8 cellular contexts compared by ENCODE assay signal in genomic region chr1:21325731-21326387, GRCh38. TPM values are rescaled to one million over a fixed set of nuclear protein-coding genes. Genes with fewer than 3 reads are reported as not detected.
DNase-seq lines count a peak whose midpoint lies in the region; TF ChIP-seq lines count a peak whose summit lies in the region.

No MANE protein-coding gene starts in this region.

- no TSS peak for BruUV-seq in PC-9 (replicated peaks; lab: Mats Ljungman, UMichigan)

- H2AFZ ChIP-seq in ACC112 (ENCODE audit: low read length, unreplicated experiment) (no peak overlapping the region), PC-9 (no peak overlapping the region)

- intact Hi-C loops in PC-9 (cut with micrococcal nuclease; ENCODE audit: unreplicated experiment), result loop anchor here (2.0 kb wide), 1 partner anchor 65 kb away; no protein-coding TSS in a partner anchor

- H3K9me3 Mint-ChIP-seq in endodermal cell, result no peaks in the 10 kb centered on the region

- H3K4me2 ChIP-seq in PC-9, result peak overlapping the region; percentile 67

- TF ChIP-seq CTCF in PC-9 (conservative IDR thresholded peaks at IDR 0.05) (no peak), endodermal cell (conservative IDR thresholded peaks at IDR 0.05) (no peak)

- peak overlapping the region; percentile 87 for H3K27ac Mint-ChIP-seq in endodermal cell

- H3K27me3 ChIP-seq in ACC112 (ENCODE audit: insufficient read depth, low read length) (no peaks in the 10 kb centered on the region), PC-9 (ENCODE audit: insufficient read depth, low read depth) (no peaks in the 10 kb centered on the region), endodermal cell (ENCODE audit: control insufficient read depth, insufficient read depth, low read length, poor library complexity, severe bottlenecking) (no peaks in the 10 kb centered on the region)

- H3K79me2 ChIP-seq in ACC112 (ENCODE audit: control insufficient read depth, insufficient read depth, low read length, unreplicated experiment) (peaks cover 48% of the 10 kb centered on the region), PC-9 (ENCODE audit: low read depth) (peaks cover 51% of the 10 kb centered on the region)

- WGBS in endodermal cell (ENCODE audit: insufficient coverage in 1 of 2, insufficient read length in 1 of 2), 2 experiments, result 79 to 90% methylated on average over 15 to 19 of the region's 19 CpGs

- peak overlapping the region; percentile 90 for H3K27ac ChIP-seq in ACC112 (ENCODE audit: low read depth, low read length)
- H3K27ac ChIP-seq in PC-9, result peak overlapping the region; percentile 94
- peak overlapping the region; percentile 33 for H3K27ac ChIP-seq in endodermal cell (ENCODE audit: low read depth, low read length)

- DNase-seq in PC-9 (no peak), endodermal cell (no peak), occipital lobe (lab: John Stamatoyannopoulos, UW) (peak; percentile 49), inferior parietal cortex (ENCODE audit: extremely low spot score) (no peak), NCI-H2196 (lab: John Stamatoyannopoulos, UW; ENCODE audit: unreplicated experiment) (no peak), OCI-M2 (lab: John Stamatoyannopoulos, UW; ENCODE audit: unreplicated experiment) (no peak)
- DNase-seq in activated effector memory CD4-positive, alpha-beta T cell treated with anti-CD3 and anti-CD28 coated beads, Interleukin-2, amount 50 U/mL, for 16 hours, result no peak

- no peak overlapping the region for H3K4me3 Mint-ChIP-seq in endodermal cell

- H3K9me2 ChIP-seq in PC-9 (ENCODE audit: insufficient read depth), result no peaks in the 10 kb centered on the region

- H3K4me1 ChIP-seq in ACC112 (ENCODE audit: control insufficient read depth, insufficient read depth, low read length, unreplicated experiment) (peaks cover 52% of the 10 kb centered on the region), PC-9 (replicated peaks; ENCODE audit: insufficient read depth) (peaks cover 82% of the 10 kb centered on the region), endodermal cell (ENCODE audit: control insufficient read depth, insufficient read depth, low read length) (peaks cover 38% of the 10 kb centered on the region)

- POLR2A ChIA-PET in PC-9 (lab: Charles Lee; ENCODE audit: unreplicated experiment), result interaction anchor here (0.6 to 0.7 kb wide), 3 partner anchors 12 to 539 kb away, joined by 3 to 5 read pairs (median 3); partner anchors contain the start of gene HP1BP3

- CTCF ChIA-PET in PC-9 (lab: Charles Lee), result no interaction called here

- H3K36me3 Mint-ChIP-seq in endodermal cell (ENCODE audit: low read depth), result peaks cover 3% of the 10 kb centered on the region

- no peaks in the 10 kb centered on the region for H3K9me3 ChIP-seq in PC-9 (ENCODE audit: insufficient read depth, low read depth)
- no peaks in the 10 kb centered on the region for H3K9me3 ChIP-seq in endodermal cell (ENCODE audit: control insufficient read depth, low read length)

- H3K36me3 ChIP-seq in ACC112 (ENCODE audit: insufficient read depth, low read length) (0 out of 2 replicates have a peak, but pooled peaks cover 3% of the 10 kb centered on the region), PC-9 (ENCODE audit: low read depth) (no peaks in the 10 kb centered on the region), endodermal cell (ENCODE audit: control insufficient read depth, insufficient read depth, low read length) (no peaks in the 10 kb centered on the region)

- peaks cover 51% of the 10 kb centered on the region for H3F3A ChIP-seq in PC-9 (ENCODE audit: insufficient read depth, low read depth)

- H4K20me1 ChIP-seq in PC-9 (ENCODE audit: insufficient read depth), result no peaks in the 10 kb centered on the region

- peaks cover 76% of the 10 kb centered on the region for H3K4me1 Mint-ChIP-seq in endodermal cell

- H3K4me3 ChIP-seq in ACC112 (ENCODE audit: low read depth, low read length) (no peak overlapping the region), PC-9 (no peak overlapping the region), endodermal cell (ENCODE audit: low read length) (no peak overlapping the region)

- no peak overlapping the region for H3K9ac ChIP-seq in endodermal cell (ENCODE audit: extremely low read depth, low read length, poor library complexity, severe bottlenecking)

- H3K27me3 Mint-ChIP-seq in endodermal cell (ENCODE audit: insufficient read depth), result no peaks in the 10 kb centered on the region

RNA-seq across cellular contexts. Expression of gene ECE1, which starts 35.6 kb away (rescaled TPM):
- total RNA-seq in PC-9 (2021) (80.8 and 82.1 TPM in 2 replicates), endodermal cell (10 to 100 TPM; 47.8 to 57.9 TPM), occipital lobe (9.5 TPM)
- polyA plus RNA-seq in endodermal cell (2013, experiment 1 of 2), result 38.8 TPM
- polyA plus RNA-seq in endodermal cell (2013, experiment 2 of 2), result 42.8 TPM

Comparison
In these comparisons a context has a peak if more than half of its experiments do, and no peak if none do; other contexts are left out.
1. H3K27ac ChIP-seq: peak in every context shown above with its lines; median percentile 94 in PC-9; 90 in ACC112; 33 in endodermal cell.